1 cellular context compared by ENCODE assay signal in the genomic region with DNA sequence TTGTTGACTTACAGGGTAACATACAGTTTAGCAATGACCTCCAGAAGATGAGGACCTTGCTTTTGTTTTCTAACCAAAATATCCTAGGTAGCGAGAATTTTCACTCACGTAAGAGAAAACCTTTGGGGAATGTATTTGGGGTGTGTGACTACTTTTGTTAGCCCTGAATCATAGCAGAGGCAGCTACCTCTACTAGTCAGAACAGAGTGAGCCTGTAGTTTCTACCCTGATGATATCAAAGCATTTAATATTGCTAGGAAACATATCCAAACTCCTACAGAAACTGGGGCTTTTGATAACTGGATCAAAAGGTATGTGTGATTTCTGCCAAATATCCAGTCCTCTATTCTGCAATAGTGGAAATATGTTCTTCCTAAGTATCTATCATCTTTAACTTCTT.
TF ChIP-seq lines count a peak whose summit lies in the region.

No MANE protein-coding gene starts in this region.

TF ChIP-seq in SK-N-SH treated with all-trans-retinoic acid at 6 μM for 48 hours, 23 proteins besides CTCF, POLR2A, EP300 and RAD21 (continued from another document):
- TF ChIP-seq, protein P1, sequence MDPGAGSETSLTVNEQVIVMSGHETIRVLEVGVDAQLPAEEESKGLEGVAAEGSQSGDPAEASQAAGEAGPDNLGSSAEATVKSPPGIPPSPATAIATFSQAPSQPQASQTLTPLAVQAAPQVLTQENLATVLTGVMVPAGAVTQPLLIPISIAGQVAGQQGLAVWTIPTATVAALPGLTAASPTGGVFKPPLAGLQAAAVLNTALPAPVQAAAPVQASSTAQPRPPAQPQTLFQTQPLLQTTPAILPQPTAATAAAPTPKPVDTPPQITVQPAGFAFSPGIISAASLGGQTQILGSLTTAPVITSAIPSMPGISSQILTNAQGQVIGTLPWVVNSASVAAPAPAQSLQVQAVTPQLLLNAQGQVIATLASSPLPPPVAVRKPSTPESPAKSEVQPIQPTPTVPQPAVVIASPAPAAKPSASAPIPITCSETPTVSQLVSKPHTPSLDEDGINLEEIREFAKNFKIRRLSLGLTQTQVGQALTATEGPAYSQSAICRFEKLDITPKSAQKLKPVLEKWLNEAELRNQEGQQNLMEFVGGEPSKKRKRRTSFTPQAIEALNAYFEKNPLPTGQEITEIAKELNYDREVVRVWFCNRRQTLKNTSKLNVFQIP (CRISPR knock-in tag; IDR thresholded peaks at IDR 0.05; ENCODE audit: borderline replicate concordance, low read depth), result no peak
- TF ChIP-seq SNAI2 (CRISPR knock-in tag; IDR thresholded peaks at IDR 0.05) (no peak), CREB5 (CRISPR knock-in tag; IDR thresholded peaks at IDR 0.05; ENCODE audit: low read depth) (no peak), GLIS3 (CRISPR knock-in tag; IDR thresholded peaks at IDR 0.05) (no peak), BACH2 (CRISPR knock-in tag; IDR thresholded peaks at IDR 0.05; ENCODE audit: borderline replicate concordance) (no peak), ZFP3 (CRISPR knock-in tag; IDR thresholded peaks at IDR 0.05) (no peak), CSRNP3 (CRISPR knock-in tag; IDR thresholded peaks at IDR 0.05) (no peak)
TF ChIP-seq in SK-N-SH treated with all-trans-retinoic acid at 6 μM for 48 hours: peak in this region for 0.
